In the genomic region with DNA sequence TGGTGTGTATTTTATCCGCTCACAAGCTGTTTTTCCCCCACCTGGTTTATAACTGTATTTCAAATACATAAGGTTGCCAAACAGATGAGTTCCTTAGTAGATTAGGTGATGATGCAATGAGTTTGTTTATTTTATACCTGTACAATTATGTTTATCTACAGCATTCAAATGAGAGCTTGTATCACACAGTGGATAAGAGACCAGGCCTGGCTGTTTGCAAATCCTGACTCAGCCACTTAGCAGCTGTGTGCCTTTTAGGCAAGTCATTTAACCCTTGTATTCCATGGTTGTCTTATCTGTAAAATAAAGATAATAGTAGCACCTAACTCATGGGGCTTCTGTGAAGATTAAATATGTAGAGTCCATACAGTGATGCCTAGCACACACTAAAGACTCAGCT, we compare ENCODE assay signal across 16 cellular contexts.
"Had no signal": no experiment of that assay in that cellular context is flagged by ENCODE, and none has a peak within 500 bp of the region (broad histone marks: within the 10 kb centered on the region; RNA-seq: fewer than 3 reads in every experiment).

No MANE protein-coding gene starts in this region.

- ATAC-seq: activated CD8-positive, alpha-beta memory T cell treated with anti-CD3 and anti-CD28 coated beads, Interleukin-2, amount 10 ng/mL, durations not matched to agents 7 days and 5 days; activated naive CD8-positive, alpha-beta T cell treated with anti-CD3 and anti-CD28 coated beads, Interleukin-2, amount 50 U/mL, for 24 hours; left cardiac atrium; naive thymus-derived CD8-positive, alpha-beta T cell had no signal

- H3K4me1 ChIP-seq: colonic mucosa had no signal

- H3K27ac ChIP-seq: colonic mucosa, neutrophil, VCaP had no signal

- H3K4me3 ChIP-seq: colonic mucosa had no signal

- H3K9me3 ChIP-seq: colonic mucosa, neutrophil had no signal

- DNase-seq: activated CD4-positive, alpha-beta memory T cell treated with anti-CD3 and anti-CD28 coated beads for 36 hours; activated CD4-positive, alpha-beta T cell treated with anti-CD3 and anti-CD28 coated beads for 1 hour; activated CD8-positive, alpha-beta memory T cell treated with anti-CD3 and anti-CD28 coated beads, Interleukin-2, amount 10 ng/mL, durations not matched to agents 7 days and 5 days; activated naive CD4-positive, alpha-beta T cell treated with anti-CD3 and anti-CD28 coated beads for 36 hours; activated naive CD8-positive, alpha-beta T cell treated with anti-CD3 and anti-CD28 coated beads, Interleukin-2, amount 50 U/mL, for 24 hours; activated T-cell treated with anti-CD3 and anti-CD28 coated beads, Interleukin-2, amount 50 U/mL, for 1 hour; colonic mucosa; head of caudate nucleus; left cardiac atrium; naive thymus-derived CD8-positive, alpha-beta T cell; posterior cingulate gyrus; retina; stimulated activated CD4-positive, alpha-beta T cell treated with anti-CD3 and anti-CD28 coated beads, Interleukin-15, amount 100 ng/mL, for 24 hours; stimulated activated CD4-positive, alpha-beta T cell treated with anti-CD3 and anti-CD28 coated beads, Interleukin-4, amount 100 ng/mL, for 1 hour had no signal

- H3K27me3 ChIP-seq: colonic mucosa, neutrophil had no signal

- H3K36me3 ChIP-seq: colonic mucosa, neutrophil had no signal
